In the genomic region with DNA sequence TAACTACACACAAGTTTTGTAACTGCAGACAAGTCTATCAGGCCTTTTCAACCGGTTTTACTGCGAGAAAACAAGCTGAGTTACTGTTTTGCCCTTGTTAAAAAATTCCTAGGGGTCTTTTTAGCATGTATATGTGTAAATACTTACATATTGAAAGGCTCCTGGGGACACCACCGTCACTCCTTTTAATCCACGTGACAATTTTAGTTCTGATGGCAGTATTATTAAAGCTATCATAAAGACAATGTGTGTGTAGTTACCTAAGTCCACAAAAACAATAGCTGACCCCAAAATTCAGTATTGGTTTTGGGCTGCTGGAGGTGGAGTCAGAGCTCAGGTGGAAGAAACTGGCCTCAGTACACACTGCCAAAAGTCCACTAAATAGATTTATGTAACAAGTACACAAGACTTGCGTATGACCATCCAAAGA, we compare ENCODE assay signal across 1 cellular context.
TF ChIP-seq lines count a peak whose summit lies in the region.

No MANE protein-coding gene starts in this region.

TF ChIP-seq in GM23338, 12 proteins besides CTCF, POLR2A, EP300 and RAD21 (continued from another document):
- TF ChIP-seq, protein P1, sequence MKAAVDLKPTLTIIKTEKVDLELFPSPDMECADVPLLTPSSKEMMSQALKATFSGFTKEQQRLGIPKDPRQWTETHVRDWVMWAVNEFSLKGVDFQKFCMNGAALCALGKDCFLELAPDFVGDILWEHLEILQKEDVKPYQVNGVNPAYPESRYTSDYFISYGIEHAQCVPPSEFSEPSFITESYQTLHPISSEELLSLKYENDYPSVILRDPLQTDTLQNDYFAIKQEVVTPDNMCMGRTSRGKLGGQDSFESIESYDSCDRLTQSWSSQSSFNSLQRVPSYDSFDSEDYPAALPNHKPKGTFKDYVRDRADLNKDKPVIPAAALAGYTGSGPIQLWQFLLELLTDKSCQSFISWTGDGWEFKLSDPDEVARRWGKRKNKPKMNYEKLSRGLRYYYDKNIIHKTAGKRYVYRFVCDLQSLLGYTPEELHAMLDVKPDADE (IDR thresholded peaks at IDR 0.05), result no peak
- TF ChIP-seq CREB1 (CRISPR knock-in tag; IDR thresholded peaks at IDR 0.05; ENCODE audit: low read depth) (no peak), JUNB (IDR thresholded peaks at IDR 0.05; ENCODE audit: unreplicated experiment) (no peak)
